ENCODE assay signal across 31 cellular contexts in the genomic region with DNA sequence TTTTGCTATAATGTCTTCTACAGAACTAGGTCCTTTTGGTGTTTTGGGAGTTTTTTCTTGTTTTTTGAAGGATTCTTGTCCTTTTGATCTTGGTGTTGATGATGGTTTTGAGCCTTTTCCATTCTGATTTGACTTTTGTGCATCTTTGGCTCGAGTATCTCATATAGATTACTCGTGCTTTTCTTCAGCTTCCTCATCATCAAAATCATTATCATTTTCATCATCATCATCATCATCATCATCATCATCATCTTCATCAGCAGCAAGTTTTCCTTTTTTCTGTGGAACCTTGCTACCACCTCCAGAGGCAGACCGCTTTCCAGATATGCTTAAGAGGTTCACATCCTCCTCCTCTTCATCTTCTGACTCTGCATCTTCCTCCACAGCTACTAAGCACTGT.
"Had no signal": no experiment of that assay in that cellular context is flagged by ENCODE, and none has a peak within 500 bp of the region (broad histone marks: within the 10 kb centered on the region; RNA-seq: fewer than 3 reads in every experiment).

No MANE protein-coding gene starts in this region.

- H3K27ac ChIP-seq: adrenal gland, body of pancreas, brain microvascular endothelial cell, breast epithelium, VCaP had no signal

- H3K9me3 ChIP-seq: adrenal gland, body of pancreas, breast epithelium had no signal

- ATAC-seq: activated CD8-positive, alpha-beta T cell treated with anti-CD3 and anti-CD28 coated beads for 36 hours; activated T-cell treated with anti-CD3 and anti-CD28 coated beads, Interleukin-2, amount 50 U/mL, for 4 hours; activated T-cell treated with anti-CD3 and anti-CD28 coated beads, Interleukin-2, amount 50 U/mL, for 72 hours; activated T-helper 17 cell treated with anti-CD3 and anti-CD28 coated beads, Interleukin-2, amount 50 U/mL, for 72 hours; body of pancreas had no signal

- H3K4me3 ChIP-seq: adrenal gland, body of pancreas, breast epithelium had no signal

- DNase-seq: activated B cell treated with CpG ODN at 0.5 μM for 24 hours; activated CD4-positive, alpha-beta memory T cell treated with anti-CD3 and anti-CD28 coated beads for 36 hours; activated CD4-positive, alpha-beta T cell treated with anti-CD3 and anti-CD28 coated beads for 4 hours; activated CD4-positive, alpha-beta T cell treated with anti-CD3 and anti-CD28 coated beads, Interleukin-2, amount 10 ng/mL, durations not matched to agents 24 days and 14 days; activated CD4-positive, alpha-beta T cell treated with anti-CD3 and anti-CD28 coated beads, Interleukin-2, amount 50 U/mL, for 1 hour; activated CD4-positive, alpha-beta T cell treated with anti-CD3 and anti-CD28 coated beads, Interleukin-2, amount 50 U/mL, for 4 hours; activated CD4-positive, CD25-positive, alpha-beta regulatory T cell treated with anti-CD3 and anti-CD28 coated beads, Interleukin-2, amount 50 U/mL, for 72 hours; activated CD8-positive, alpha-beta memory T cell treated with anti-CD3 and anti-CD28 coated beads, Interleukin-2, amount 50 U/mL, for 4 hours; activated CD8-positive, alpha-beta T cell treated with anti-CD3 and anti-CD28 coated beads for 36 hours; activated effector memory CD4-positive, alpha-beta T cell treated with anti-CD3 and anti-CD28 coated beads, Interleukin-2, amount 50 U/mL, for 16 hours; activated gamma-delta T cell treated with Interleukin-2 at 50 U/mL for 16 hours; activated naive CD4-positive, alpha-beta T cell; activated naive CD4-positive, alpha-beta T cell treated with anti-CD3 and anti-CD28 coated beads for 36 hours; activated naive CD4-positive, alpha-beta T cell treated with anti-CD3 and anti-CD28 coated beads, Interleukin-2, amount 50 U/mL, for 16 hours; activated naive CD8-positive, alpha-beta T cell treated with anti-CD3 and anti-CD28 coated beads for 36 hours; activated T-cell treated with anti-CD3 and anti-CD28 coated beads for 4 hours; activated T-cell treated with anti-CD3 and anti-CD28 coated beads, Interleukin-2, amount 50 U/mL, for 1 hour; activated T-cell treated with anti-CD3 and anti-CD28 coated beads, Interleukin-2, amount 50 U/mL, for 4 hours; activated T-cell treated with anti-CD3 and anti-CD28 coated beads, Interleukin-2, amount 50 U/mL, for 72 hours; adrenal gland; amniotic stem cell; aorta; body of pancreas; brain microvascular endothelial cell; central memory CD4-positive, alpha-beta T cell; T-helper 2 cell; T-helper 9 cell had no signal

- H3K4me1 ChIP-seq: adrenal gland, body of pancreas, breast epithelium had no signal

- FAIRE-seq: astrocyte had no signal

- H3K36me3 ChIP-seq: adrenal gland, brain microvascular endothelial cell, breast epithelium had no signal

- H3K27me3 ChIP-seq: body of pancreas, brain microvascular endothelial cell, breast epithelium had no signal
